ENCODE assay signal across 7 cellular contexts in the genomic region with DNA sequence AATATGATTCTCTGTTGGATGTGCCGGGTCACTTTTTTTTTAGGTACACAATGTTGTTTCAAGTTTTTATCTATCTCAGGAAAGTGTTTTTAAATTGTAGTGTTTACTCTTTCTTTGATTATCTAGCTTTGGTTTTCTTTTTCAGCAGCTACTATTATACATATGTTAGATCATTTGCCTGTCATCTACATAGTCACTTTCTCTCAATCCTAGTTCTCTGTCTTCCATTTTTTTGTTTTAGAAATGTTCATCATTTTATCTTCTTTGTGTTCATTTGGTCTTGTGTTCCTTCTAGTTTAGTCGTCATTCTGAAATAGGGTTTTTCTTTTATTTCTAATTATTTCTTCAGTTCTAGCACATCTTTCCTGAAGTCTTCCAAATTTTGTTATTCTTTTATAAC. TPM values are rescaled to one million over a fixed set of nuclear protein-coding genes. Genes with fewer than 3 reads are reported as not detected.
"Had no signal": no experiment of that assay in that cellular context is flagged by ENCODE, and none has a peak within 500 bp of the region (broad histone marks: within the 10 kb centered on the region; RNA-seq: fewer than 3 reads in every experiment).

No MANE protein-coding gene starts in this region.

RNA-seq across cellular contexts. Expression of a gene that starts 47.4 kb away (rescaled TPM):
- total RNA-seq: activated naive CD4-positive, alpha-beta T cell treated with anti-CD3 and anti-CD28 coated beads for 36 hours; activated naive CD4-positive, alpha-beta T cell treated with anti-CD3 and anti-CD28 coated beads, Interleukin-2, amount 50 U/mL, for 72 hours; activated naive CD8-positive, alpha-beta T cell treated with anti-CD3 and anti-CD28 coated beads for 36 hours; activated naive CD8-positive, alpha-beta T cell treated with anti-CD3 and anti-CD28 coated beads, Interleukin-2, amount 10 ng/mL, durations not matched to agents 7 days and 5 days; activated T-cell treated with anti-CD3 and anti-CD28 coated beads, Interleukin-2, amount 50 U/mL, for 72 hours; activated T-helper 1 cell treated with anti-CD3 and anti-CD28 coated beads, Interleukin-12 subunit alpha, Interleukin-12 subunit beta, Interleukin-2, Interleukin-4 antibody, amounts not matched to agents 30 ng/mL and 10 ng/mL and 1 ng/mL, durations not matched to agents 14 hours and 24 hours and 36 hours; activated T-helper 2 cell treated with anti-CD3 and anti-CD28 coated beads, Interferon-gamma antibody, Interleukin-2, Interleukin-4, amounts not matched to agents 10 μg/mL and 5 μg/mL and 100 μg/mL, durations not matched to agents 14 hours and 24 hours and 36 hours had no signal
